Comparison of ENCODE assay signal across 14 cellular contexts in the genomic region with DNA sequence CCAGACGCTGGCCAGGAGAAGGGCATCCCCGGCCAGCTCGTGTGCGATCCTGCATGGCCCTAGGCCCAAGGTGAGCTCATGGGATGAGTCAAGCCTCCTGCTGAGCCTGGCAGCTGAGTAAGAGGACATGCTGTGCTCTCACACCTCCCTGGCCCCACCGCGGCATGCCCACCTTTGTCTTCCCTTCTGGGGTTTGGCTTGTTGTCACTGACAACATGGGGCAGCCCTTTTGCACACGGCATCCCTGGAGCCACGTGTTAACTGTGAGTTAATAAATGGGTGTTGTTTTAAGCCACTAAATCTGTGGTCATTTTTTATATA. TPM values are rescaled to one million over a fixed set of nuclear protein-coding genes. Genes with fewer than 3 reads are reported as not detected.
DNase-seq lines count a peak whose midpoint lies in the region; ATAC-seq, FAIRE-seq and TF ChIP-seq lines count a peak whose summit lies in the region.
"Had no signal": no experiment of that assay in that cellular context is flagged by ENCODE, and none has a peak within 500 bp of the region (broad histone marks: within the 10 kb centered on the region; RNA-seq: fewer than 3 reads in every experiment).

No MANE protein-coding gene starts in this region.

- no peaks in the 10 kb centered on the region for H3K36me3 Mint-ChIP-seq in WTC11

- no peaks in the 10 kb centered on the region for H3K9me3 Mint-ChIP-seq in WTC11

- no peak overlapping the region for H3K4me3 ChIP-seq in heart left ventricle
- H3K4me3 ChIP-seq: HAP-1, SJSA1 had no signal

- peaks cover 0 to 10% (median 1%) of the 10 kb centered on the region in 12 donors for H3K4me1 ChIP-seq in heart left ventricle
- H3K4me1 ChIP-seq: HAP-1 had no signal

- no peak overlapping the region for H3K4me3 Mint-ChIP-seq in WTC11

- no peak overlapping the region for H3K27ac ChIP-seq in heart left ventricle
- H3K27ac ChIP-seq: SJSA1 had no signal

- CTCF ChIA-PET in WTC11 (lab: Charles Lee): interaction anchor here (0.6 kb wide), 1 partner anchor 34 kb away, joined by 3 read pairs; no protein-coding TSS in a partner anchor

- H3K27ac Mint-ChIP-seq in WTC11: no peak overlapping the region

- peak in 3 of 4 donors; percentile 23 to 52 (median 28) for ATAC-seq in heart left ventricle
- no peak for ATAC-seq in Right ventricle myocardium superior (ENCODE audit: poor library complexity)
- ATAC-seq in WTC11: no peak

- no peaks in the 10 kb centered on the region; the same call in 1 of the 2 replicates for H3K27me3 Mint-ChIP-seq in WTC11 (ENCODE audit: low read depth)

- WGBS in heart left ventricle, 4 donors: 52 to 83% (median 75%) methylated on average over 3 to 8 of the region's 8 CpGs

- no peak for TF ChIP-seq POLR2A in heart left ventricle (IDR thresholded peaks at IDR 0.05)

- H3K4me1 Mint-ChIP-seq in WTC11: peaks cover 17% of the 10 kb centered on the region

- POLR2A ChIA-PET in WTC11 (lab: Charles Lee): no interaction called here

- intact Hi-C loops in heart left ventricle (cut with DNase I) (no loop called here), Right ventricle myocardium superior (cut with DNase I) (no loop called here)

- TF ChIP-seq CTCF in heart left ventricle (IDR thresholded peaks at IDR 0.05) (no peak), WTC11 (IDR thresholded peaks at IDR 0.05) (no peak)

- H3K9me3 ChIP-seq in heart left ventricle: no peaks in the 10 kb centered on the region
- H3K9me3 ChIP-seq: HAP-1, SJSA1 had no signal

- no peaks in the 10 kb centered on the region for H3K36me3 ChIP-seq in heart left ventricle
- H3K36me3 ChIP-seq: HAP-1, SJSA1 had no signal

- H3K27me3 ChIP-seq in heart left ventricle: peaks cover 0 to 5% (median 0%) of the 10 kb centered on the region in 9 donors
- H3K27me3 ChIP-seq: SJSA1 had no signal

- FAIRE-seq in urothelium cell line (lab: Jason Lieb, UNC): peak; percentile 91

- DNase-seq in heart left ventricle (peak in 1 of 5 donors; percentile 28), Right ventricle myocardium superior (no peak), WTC11 (ENCODE audit: low spot score) (no peak), iris pigment epithelial cell (ENCODE audit: low read depth) (peak; percentile 75), urothelium cell line (ENCODE audit: low spot score) (peak; percentile 87), mucosa of gallbladder (ENCODE audit: low spot score) (no peak), NCI-H2171 (lab: John Stamatoyannopoulos, UW) (no peak), NK-92 (lab: John Stamatoyannopoulos, UW; ENCODE audit: unreplicated experiment) (no peak)
- DNase-seq: activated CD4-positive, alpha-beta T cell treated with anti-CD3 and anti-CD28 coated beads, Interleukin-2, amount 50 U/mL, for 4 hours; NCI-H2029 treated with DMSO at 0.1 percent for 48 hours; retina had no signal

TF ChIP-seq in WTC11, 78 proteins besides CTCF, POLR2A, EP300 and RAD21:
- TF ChIP-seq OVOL2 (CRISPR knock-in tag; IDR thresholded peaks at IDR 0.05; ENCODE audit: borderline replicate concordance) (no peak), CREB1 (CRISPR knock-in tag; IDR thresholded peaks at IDR 0.05) (no peak), ZNF423 (CRISPR knock-in tag; IDR thresholded peaks at IDR 0.05) (peak; percentile 29; the same call in 1 of the 2 replicates)

RNA-seq across cellular contexts. Expression of a gene that starts 8.9 kb away (rescaled TPM):
- total RNA-seq in heart left ventricle (under 1 TPM in 2 of 9 donors, not detected in 7; 0.16 to 0.91 TPM), Right ventricle myocardium superior (not detected), WTC11 (2021) (0.55 to 0.87 TPM (median 0.80 TPM) in 3 replicates), mucosa of gallbladder (0.23 TPM)
- not detected for polyA plus RNA-seq in heart left ventricle
- total RNA-seq: SJSA1 had no signal
- polyA plus RNA-seq: liver had no signal

RNA-seq across cellular contexts. Expression of a gene that starts 55.0 kb away (rescaled TPM):
- total RNA-seq in heart left ventricle: 1 to 10 TPM in 1 of 9 donors, under 1 TPM in 5, not detected in 3; 0.09 to 2.2 (median 0.23) TPM
- under 1 TPM; 0.15 to 0.35 TPM for polyA plus RNA-seq in heart left ventricle
- total RNA-seq in Right ventricle myocardium superior: not detected
- 0.37 to 0.92 TPM (median 0.57 TPM) in 3 replicates for total RNA-seq in WTC11 (2021)
- 1.3 TPM for total RNA-seq in mucosa of gallbladder
- total RNA-seq: SJSA1 had no signal

Comparison
In these comparisons a context has a peak if more than half of its experiments do, and no peak if none do; other contexts are left out.
1. ATAC-seq: peak in heart left ventricle (3 of 4); none in Right ventricle myocardium superior (single experiment) and WTC11 (single experiment).
2. DNase-seq: peak in iris pigment epithelial cell (single experiment) and urothelium cell line (single experiment); none in Right ventricle myocardium superior (single experiment), WTC11 (single experiment), mucosa of gallbladder (single experiment), NCI-H2171 (single experiment) and NK-92 (single experiment).